29 cellular contexts compared by ENCODE assay signal in genomic region chr1:109850827-109851226, GRCh38. TPM values are rescaled to one million over a fixed set of nuclear protein-coding genes. Genes with fewer than 3 reads are reported as not detected.
A peak's percentile ranks its signal among the peaks of the same experiment; 100 is the strongest.
DNase-seq lines count a peak whose midpoint lies in the region; ATAC-seq and TF ChIP-seq lines count a peak whose summit lies in the region.
"Had no signal": no experiment of that assay in that cellular context is flagged by ENCODE, and none has a peak within 500 bp of the region (broad histone marks: within the 10 kb centered on the region; RNA-seq: fewer than 3 reads in every experiment).

No MANE protein-coding gene starts in this region.

- no peaks in the 10 kb centered on the region for H4K20me1 ChIP-seq in SK-N-SH (ENCODE audit: insufficient read depth)

- 53% methylated on average over 4 of the region's 4 CpGs for WGBS in SK-N-SH (ENCODE audit: low lambda C conversion rate)

- peaks cover 3% of the 10 kb centered on the region for H3K4me1 Mint-ChIP-seq in activated T-helper 17 cell treated with anti-CD3 and anti-CD28 coated beads, Interleukin-2, amount 50 U/mL, for 72 hours
- H3K4me1 Mint-ChIP-seq: WTC11 had no signal

- H3K27ac ChIP-seq in SK-N-SH (ENCODE audit: low read depth in 2 of 2, low read length in 1 of 2) = no peak overlapping the region
- H3K27ac ChIP-seq: 22Rv1, thoracic aorta, vagina had no signal

- peaks cover 7% of the 10 kb centered on the region for H3F3A ChIP-seq in SK-N-SH (replicated peaks; ENCODE audit: insufficient read depth)

- peak overlapping the region; percentile 13; the same call in 1 of the 2 replicates for H2AFZ ChIP-seq in SK-N-SH (ENCODE audit: low read depth)

- no peak overlapping the region for H3K27ac Mint-ChIP-seq in activated T-helper 17 cell treated with anti-CD3 and anti-CD28 coated beads, Interleukin-2, amount 50 U/mL, for 72 hours
- H3K27ac Mint-ChIP-seq: CD4-positive, alpha-beta memory T cell; naive thymus-derived CD4-positive, alpha-beta T cell; WTC11 had no signal

- H3K9me3 Mint-ChIP-seq in activated T-helper 17 cell treated with anti-CD3 and anti-CD28 coated beads, Interleukin-2, amount 50 U/mL, for 72 hours = no peaks in the 10 kb centered on the region
- H3K9me3 Mint-ChIP-seq: CD4-positive, alpha-beta memory T cell; naive thymus-derived CD4-positive, alpha-beta T cell had no signal

- TF ChIP-seq EP300 in SK-N-SH (IDR thresholded peaks at IDR 0.05; ENCODE audit: borderline replicate concordance in 1 of 2, low read depth in 1 of 2, low read length in 1 of 2) = no peak

- DNase-seq in SK-N-SH = no peak
- DNase-seq in LHCN-M2 (ENCODE audit: low read depth) = peak; percentile 34
- DNase-seq in fibroblast of the aortic adventitia (ENCODE audit: low read depth) = peak; percentile 65
- no peak for DNase-seq in nucleus accumbens (lab: John Stamatoyannopoulos, UW)
- no peak for DNase-seq in AG08395 (ENCODE audit: low spot score)
- DNase-seq in germinal center (ENCODE audit: low spot score) = no peak
- DNase-seq: activated CD4-positive, alpha-beta T cell treated with anti-CD3 and anti-CD28 coated beads, Interleukin-2, amount 50 U/mL, for 48 hours; activated CD8-positive, alpha-beta memory T cell treated with anti-CD3 and anti-CD28 coated beads, Interleukin-2, amount 50 U/mL, for 4 hours; activated effector memory CD4-positive, alpha-beta T cell treated with Interleukin-2 at 50 U/mL for 16 hours; AML-193; CD4-positive, alpha-beta memory T cell; cerebellar nuclear complex; dorsolateral prefrontal cortex; KG1; midbrain; naive thymus-derived CD4-positive, alpha-beta T cell; NCI-H1417 treated with DMSO at 0.1 percent for 48 hours; NCI-H2081 treated with DMSO at 0.1 percent for 48 hours; NCI-H446; SIG-M5; stimulated activated CD4-positive, alpha-beta T cell treated with anti-CD3 and anti-CD28 coated beads, Interleukin-15, amount 100 ng/mL, for 24 hours; stimulated activated naive CD4-positive, alpha-beta T cell; T1000 had no signal

- no peaks in the 10 kb centered on the region for H3K36me3 ChIP-seq in SK-N-SH (replicated peaks in 1 of 2; ENCODE audit: control insufficient read depth in 1 of 2, insufficient read depth in 2 of 2, low read length in 1 of 2)
- H3K36me3 ChIP-seq: thoracic aorta, vagina had no signal

- POLR2A ChIA-PET in SK-N-SH (lab: Yijun Ruan, JAX) = no interaction called here

- no peaks in the 10 kb centered on the region for H3K79me2 ChIP-seq in SK-N-SH (ENCODE audit: insufficient read depth)

- H3K4me2 ChIP-seq in SK-N-SH = peak overlapping the region; percentile 11; the same call in 1 of the 2 replicates

- no peak for TF ChIP-seq RAD21 in SK-N-SH (IDR thresholded peaks at IDR 0.05; ENCODE audit: low read length)

- H3K27me3 ChIP-seq in SK-N-SH (ENCODE audit: insufficient read depth) = no peaks in the 10 kb centered on the region
- H3K27me3 ChIP-seq: dorsolateral prefrontal cortex, vagina had no signal

- no peaks in the 10 kb centered on the region for H3K9me2 ChIP-seq in SK-N-SH

- TF ChIP-seq CTCF in SK-N-SH (IDR thresholded peaks at IDR 0.05) = no peak
- no peak for TF ChIP-seq CTCF in fibroblast of the aortic adventitia (IDR thresholded peaks at IDR 0.05; ENCODE audit: insufficient read depth, low read length)

- ATAC-seq in SK-N-SH treated with all-trans-retinoic acid at 6 μM for 48 hours = no peak
- peak; percentile 60 for ATAC-seq in activated T-helper 17 cell treated with anti-CD3 and anti-CD28 coated beads, Interleukin-2, amount 50 U/mL, for 72 hours (replicated peaks)
- ATAC-seq: naive thymus-derived CD4-positive, alpha-beta T cell; WTC11 had no signal

- H3K4me3 Mint-ChIP-seq in activated T-helper 17 cell treated with anti-CD3 and anti-CD28 coated beads, Interleukin-2, amount 50 U/mL, for 72 hours = peak overlapping the region; percentile 7
- H3K4me3 Mint-ChIP-seq: CD4-positive, alpha-beta memory T cell; naive thymus-derived CD4-positive, alpha-beta T cell; WTC11 had no signal

- no peaks in the 10 kb centered on the region for H3K9me3 ChIP-seq in SK-N-SH
- H3K9me3 ChIP-seq: thoracic aorta, vagina had no signal

- H3K4me3 ChIP-seq in SK-N-SH (ENCODE audit: low read depth in 2 of 2, low read length in 1 of 2) (no peak overlapping the region), fibroblast of the aortic adventitia (ENCODE audit: low read depth, low read length) (no peak overlapping the region)
- H3K4me3 ChIP-seq: dorsolateral prefrontal cortex, thoracic aorta, vagina had no signal

- no peak overlapping the region for H3K9ac ChIP-seq in SK-N-SH

- no peaks in the 10 kb centered on the region for H3K27me3 Mint-ChIP-seq in activated T-helper 17 cell treated with anti-CD3 and anti-CD28 coated beads, Interleukin-2, amount 50 U/mL, for 72 hours
- H3K27me3 Mint-ChIP-seq: CD4-positive, alpha-beta memory T cell; naive thymus-derived CD4-positive, alpha-beta T cell had no signal

- CTCF ChIA-PET in SK-N-SH (lab: Yijun Ruan, JAX) = interaction anchor here (1.4 kb wide), 1 partner anchor 133 kb away, joined by 5 read pairs; the partner anchor contains the start of gene AHCYL1

- H3K36me3 Mint-ChIP-seq in activated T-helper 17 cell treated with anti-CD3 and anti-CD28 coated beads, Interleukin-2, amount 50 U/mL, for 72 hours (ENCODE audit: low read depth) = no peaks in the 10 kb centered on the region
- H3K36me3 Mint-ChIP-seq: CD4-positive, alpha-beta memory T cell; naive thymus-derived CD4-positive, alpha-beta T cell; WTC11 had no signal

- peaks cover 0 to 4% of the 10 kb centered on the region in 2 experiments; a peak in 1 of 4 replicates for H3K4me1 ChIP-seq in SK-N-SH (ENCODE audit: control insufficient read depth in 1 of 2, insufficient read depth in 2 of 2, low read depth in 1 of 2, low read length in 1 of 2)

TF ChIP-seq in SK-N-SH, 30 proteins besides CTCF, POLR2A, EP300 and RAD21 (continues in another document):
- TF ChIP-seq FOXM1 (IDR thresholded peaks at IDR 0.05; ENCODE audit: low read depth) = no peak
- TF ChIP-seq SMC3 (IDR thresholded peaks at IDR 0.05; ENCODE audit: low read depth, low read length) = no peak
- no peak for TF ChIP-seq MXI1 (IDR thresholded peaks at IDR 0.05; ENCODE audit: low read depth, low read length)
- TF ChIP-seq, protein P1, sequence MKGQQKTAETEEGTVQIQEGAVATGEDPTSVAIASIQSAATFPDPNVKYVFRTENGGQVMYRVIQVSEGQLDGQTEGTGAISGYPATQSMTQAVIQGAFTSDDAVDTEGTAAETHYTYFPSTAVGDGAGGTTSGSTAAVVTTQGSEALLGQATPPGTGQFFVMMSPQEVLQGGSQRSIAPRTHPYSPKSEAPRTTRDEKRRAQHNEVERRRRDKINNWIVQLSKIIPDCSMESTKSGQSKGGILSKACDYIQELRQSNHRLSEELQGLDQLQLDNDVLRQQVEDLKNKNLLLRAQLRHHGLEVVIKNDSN (IDR thresholded peaks at IDR 0.05; ENCODE audit: borderline replicate concordance, low read depth) = no peak
- TF ChIP-seq, protein P2, sequence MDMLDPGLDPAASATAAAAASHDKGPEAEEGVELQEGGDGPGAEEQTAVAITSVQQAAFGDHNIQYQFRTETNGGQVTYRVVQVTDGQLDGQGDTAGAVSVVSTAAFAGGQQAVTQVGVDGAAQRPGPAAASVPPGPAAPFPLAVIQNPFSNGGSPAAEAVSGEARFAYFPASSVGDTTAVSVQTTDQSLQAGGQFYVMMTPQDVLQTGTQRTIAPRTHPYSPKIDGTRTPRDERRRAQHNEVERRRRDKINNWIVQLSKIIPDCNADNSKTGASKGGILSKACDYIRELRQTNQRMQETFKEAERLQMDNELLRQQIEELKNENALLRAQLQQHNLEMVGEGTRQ (IDR thresholded peaks at IDR 0.05; ENCODE audit: borderline replicate concordance, low read depth, low read length) = no peak
- peak; percentile 22; the same call in 1 of the 2 replicates for TF ChIP-seq TCF12 (IDR thresholded peaks at IDR 0.05)
- TF ChIP-seq RXRA (IDR thresholded peaks at IDR 0.05; ENCODE audit: borderline replicate concordance, low read depth) = no peak
- TF ChIP-seq ELF1 (IDR thresholded peaks at IDR 0.05) = no peak
- TF ChIP-seq JUND (IDR thresholded peaks at IDR 0.05) = peak; percentile 51; the same call in 1 of the 2 replicates
- no peak for TF ChIP-seq FOXJ3 (CRISPR knock-in tag; IDR thresholded peaks at IDR 0.05)

TF ChIP-seq in SK-N-SH treated with all-trans-retinoic acid at 6 μM for 48 hours, 23 proteins besides CTCF, POLR2A, EP300 and RAD21 (continues in another document):
- TF ChIP-seq ZFP3 (CRISPR knock-in tag; IDR thresholded peaks at IDR 0.05) = no peak
- TF ChIP-seq PPARA (CRISPR knock-in tag; IDR thresholded peaks at IDR 0.05; ENCODE audit: borderline replicate concordance) = no peak
- no peak; the same call in 1 of the 2 replicates for TF ChIP-seq ISL1 (CRISPR knock-in tag; IDR thresholded peaks at IDR 0.05)
- no peak for TF ChIP-seq ESRRG (CRISPR knock-in tag; IDR thresholded peaks at IDR 0.05)
- TF ChIP-seq OSR1 (CRISPR knock-in tag; IDR thresholded peaks at IDR 0.05) = no peak
- TF ChIP-seq, protein P3, sequence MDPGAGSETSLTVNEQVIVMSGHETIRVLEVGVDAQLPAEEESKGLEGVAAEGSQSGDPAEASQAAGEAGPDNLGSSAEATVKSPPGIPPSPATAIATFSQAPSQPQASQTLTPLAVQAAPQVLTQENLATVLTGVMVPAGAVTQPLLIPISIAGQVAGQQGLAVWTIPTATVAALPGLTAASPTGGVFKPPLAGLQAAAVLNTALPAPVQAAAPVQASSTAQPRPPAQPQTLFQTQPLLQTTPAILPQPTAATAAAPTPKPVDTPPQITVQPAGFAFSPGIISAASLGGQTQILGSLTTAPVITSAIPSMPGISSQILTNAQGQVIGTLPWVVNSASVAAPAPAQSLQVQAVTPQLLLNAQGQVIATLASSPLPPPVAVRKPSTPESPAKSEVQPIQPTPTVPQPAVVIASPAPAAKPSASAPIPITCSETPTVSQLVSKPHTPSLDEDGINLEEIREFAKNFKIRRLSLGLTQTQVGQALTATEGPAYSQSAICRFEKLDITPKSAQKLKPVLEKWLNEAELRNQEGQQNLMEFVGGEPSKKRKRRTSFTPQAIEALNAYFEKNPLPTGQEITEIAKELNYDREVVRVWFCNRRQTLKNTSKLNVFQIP (CRISPR knock-in tag; IDR thresholded peaks at IDR 0.05; ENCODE audit: borderline replicate concordance, low read depth) = no peak
- TF ChIP-seq ZNF565 (CRISPR knock-in tag; conservative IDR thresholded peaks at IDR 0.05; ENCODE audit: low read depth) = no peak
- no peak for TF ChIP-seq GLIS3 (CRISPR knock-in tag; IDR thresholded peaks at IDR 0.05)
- TF ChIP-seq SNAI2 (CRISPR knock-in tag; IDR thresholded peaks at IDR 0.05) = no peak
- TF ChIP-seq ZNF70 (CRISPR knock-in tag; IDR thresholded peaks at IDR 0.05) = no peak
- no peak for TF ChIP-seq BACH2 (CRISPR knock-in tag; IDR thresholded peaks at IDR 0.05; ENCODE audit: borderline replicate concordance)
- TF ChIP-seq RARB (CRISPR knock-in tag; IDR thresholded peaks at IDR 0.05) = no peak
- no peak for TF ChIP-seq ZFP30 (CRISPR knock-in tag; IDR thresholded peaks at IDR 0.05)

RNA-seq across cellular contexts. Expression of gene CSF1, which starts 59.8 kb away (rescaled TPM):
- 25.3 and 31.9 TPM in 2 replicates for polyA plus RNA-seq in SK-N-SH (2012; rRNA removed)
- 20.4 and 32.3 TPM in 2 replicates for polyA plus RNA-seq in SK-N-SH (2012; cell fraction: cytosol; rRNA removed)
- polyA plus RNA-seq in SK-N-SH (2012; cell fraction: nucleus; rRNA removed) = 48.4 and 52.0 TPM in 2 replicates
- 42.4 and 52.8 TPM in 2 replicates for total RNA-seq in LHCN-M2 (2014; rRNA removed)
- polyA plus RNA-seq in LHCN-M2 (2012) = 24.9 TPM
- 10 to 100 TPM; 46.8 to 95.4 TPM for total RNA-seq in activated T-helper 17 cell treated with anti-CD3 and anti-CD28 coated beads, Interleukin-2, amount 50 U/mL, for 72 hours
- 36.5 and 61.9 TPM in 2 replicates for total RNA-seq in fibroblast of the aortic adventitia (ENCODE audit: low replicate concordance)

Comparison
In these comparisons a context has a peak if more than half of its experiments do, and no peak if none do; other contexts are left out.
1. DNase-seq: peak in LHCN-M2 (single experiment) and fibroblast of the aortic adventitia (single experiment); none in SK-N-SH (single experiment), nucleus accumbens (0 of 56), AG08395 (single experiment) and germinal center (single experiment).